Comparison of ENCODE assay signal across 34 cellular contexts in genomic region chr18:10689954-10690302, GRCh38.
"Had no signal": no experiment of that assay in that cellular context is flagged by ENCODE, and none has a peak within 500 bp of the region (broad histone marks: within the 10 kb centered on the region; RNA-seq: fewer than 3 reads in every experiment).

No MANE protein-coding gene starts in this region.

- H3K9me3 Mint-ChIP-seq: activated CD8-positive, alpha-beta T cell treated with anti-CD3 and anti-CD28 coated beads for 36 hours; activated T-cell treated with anti-CD3 and anti-CD28 coated beads, Interleukin-2, amount 50 U/mL, for 4 hours; activated T-helper 17 cell treated with anti-CD3 and anti-CD28 coated beads, Interleukin-2, amount 50 U/mL, for 72 hours; central memory CD8-positive, alpha-beta T cell; effector memory CD8-positive, alpha-beta T cell; T-cell; T-helper 1 cell treated with Interleukin-12 subunit alpha and Interleukin-12 subunit beta and Interleukin-4 antibody, amounts not matched to agents 30 μg/mL and 1 μg/mL, for 36 hours; T-helper 2 cell treated with Interferon-gamma antibody and Interleukin-4, amounts not matched to agents 5 μg/mL and 100 μg/mL, for 36 hours had no signal

- H3K36me3 Mint-ChIP-seq: activated naive CD8-positive, alpha-beta T cell; T-cell had no signal

- ATAC-seq: activated CD4-positive, CD25-positive, alpha-beta regulatory T cell treated with anti-CD3 and anti-CD28 coated beads, Interleukin-2, amount 50 U/mL, for 24 hours; activated CD8-positive, alpha-beta T cell treated with anti-CD3 and anti-CD28 coated beads for 36 hours; activated T-helper 17 cell treated with anti-CD3 and anti-CD28 coated beads, Interleukin-2, amount 50 U/mL, for 72 hours; effector memory CD8-positive, alpha-beta T cell; gastroesophageal sphincter; T-cell had no signal

- H3K4me1 Mint-ChIP-seq: activated B cell treated with CpG ODN at 0.5 μM for 24 hours; activated T-helper 17 cell treated with anti-CD3 and anti-CD28 coated beads, Interleukin-2, amount 50 U/mL, for 72 hours; central memory CD8-positive, alpha-beta T cell; T-cell had no signal

- DNase-seq: activated B cell treated with CpG ODN at 0.5 μM for 24 hours; activated CD4-positive, alpha-beta T cell treated with anti-CD3 and anti-CD28 coated beads for 48 hours; activated CD4-positive, alpha-beta T cell treated with anti-CD3 and anti-CD28 coated beads, Interleukin-2, amount 50 U/mL, for 1 hour; activated CD4-positive, alpha-beta T cell treated with anti-CD3 and anti-CD28 coated beads, Interleukin-2, amount 50 U/mL, for 48 hours; activated CD8-positive, alpha-beta memory T cell treated with anti-CD3 and anti-CD28 coated beads for 24 hours; activated CD8-positive, alpha-beta T cell treated with anti-CD3 and anti-CD28 coated beads for 36 hours; activated effector memory CD4-positive, alpha-beta T cell treated with Interleukin-2 at 50 U/mL for 16 hours; activated gamma-delta T cell treated with Interleukin-2 at 50 U/mL for 16 hours; activated naive CD4-positive, alpha-beta T cell treated with anti-CD3 and anti-CD28 coated beads, Interleukin-2, amount 50 U/mL, for 16 hours; activated naive CD4-positive, alpha-beta T cell treated with Interleukin-2 at 50 U/mL for 16 hours; activated T-cell treated with anti-CD3 and anti-CD28 coated beads, Interleukin-2, amount 50 U/mL, for 4 hours; amniotic stem cell; anterior cingulate cortex; brain microvascular endothelial cell; cortex of kidney; dermis blood vessel endothelial cell; effector CD4-positive, alpha-beta T cell; effector memory CD8-positive, alpha-beta T cell; erythroblast; foreskin melanocyte; T-cell; T1000; WERI-Rb-1 had no signal

- H3K36me3 ChIP-seq: brain microvascular endothelial cell, esophagus muscularis mucosa, gastroesophageal sphincter, WERI-Rb-1 had no signal

- FAIRE-seq: astrocyte, bronchial epithelial cell, colon had no signal

- H3K27me3 ChIP-seq: brain microvascular endothelial cell, esophagus muscularis mucosa, gastroesophageal sphincter had no signal

- H3K4me1 ChIP-seq: esophagus muscularis mucosa, gastroesophageal sphincter had no signal

- H3K4me3 Mint-ChIP-seq: activated B cell treated with CpG ODN at 0.5 μM for 24 hours; activated CD8-positive, alpha-beta T cell treated with anti-CD3 and anti-CD28 coated beads for 36 hours; activated naive CD8-positive, alpha-beta T cell; activated T-cell treated with anti-CD3 and anti-CD28 coated beads, Interleukin-2, amount 50 U/mL, for 4 hours; activated T-helper 17 cell treated with anti-CD3 and anti-CD28 coated beads, Interleukin-2, amount 50 U/mL, for 72 hours; central memory CD8-positive, alpha-beta T cell; effector memory CD8-positive, alpha-beta T cell; T-cell; T-helper 1 cell treated with Interleukin-12 subunit alpha and Interleukin-12 subunit beta and Interleukin-4 antibody, amounts not matched to agents 30 μg/mL and 1 μg/mL, for 36 hours; T-helper 2 cell treated with Interferon-gamma antibody and Interleukin-4, amounts not matched to agents 5 μg/mL and 100 μg/mL, for 36 hours had no signal

- H3K4me3 ChIP-seq: esophagus muscularis mucosa, gastroesophageal sphincter had no signal

- H3K9me3 ChIP-seq: esophagus muscularis mucosa, gastroesophageal sphincter had no signal

- H3K27ac Mint-ChIP-seq: activated B cell treated with CpG ODN at 0.5 μM for 24 hours; activated CD8-positive, alpha-beta T cell treated with anti-CD3 and anti-CD28 coated beads for 36 hours; activated naive CD8-positive, alpha-beta T cell; activated T-helper 17 cell treated with anti-CD3 and anti-CD28 coated beads, Interleukin-2, amount 50 U/mL, for 72 hours; T-cell; T-helper 1 cell treated with Interleukin-12 subunit alpha and Interleukin-12 subunit beta and Interleukin-4 antibody, amounts not matched to agents 30 μg/mL and 1 μg/mL, for 36 hours; T-helper 2 cell treated with Interferon-gamma antibody and Interleukin-4, amounts not matched to agents 5 μg/mL and 100 μg/mL, for 36 hours had no signal

- H3K27ac ChIP-seq: brain microvascular endothelial cell, esophagus muscularis mucosa, gastroesophageal sphincter, WERI-Rb-1 had no signal
